In genomic region chr6:124887872-124888580, GRCh38 we compare ENCODE assay signal across 1 cellular context.
TF ChIP-seq lines count a peak whose summit lies in the region.

No MANE protein-coding gene starts in this region.

TF ChIP-seq in K562, 482 proteins besides CTCF, POLR2A, EP300 and RAD21 (continued from another document):
- TF ChIP-seq, protein P1, sequence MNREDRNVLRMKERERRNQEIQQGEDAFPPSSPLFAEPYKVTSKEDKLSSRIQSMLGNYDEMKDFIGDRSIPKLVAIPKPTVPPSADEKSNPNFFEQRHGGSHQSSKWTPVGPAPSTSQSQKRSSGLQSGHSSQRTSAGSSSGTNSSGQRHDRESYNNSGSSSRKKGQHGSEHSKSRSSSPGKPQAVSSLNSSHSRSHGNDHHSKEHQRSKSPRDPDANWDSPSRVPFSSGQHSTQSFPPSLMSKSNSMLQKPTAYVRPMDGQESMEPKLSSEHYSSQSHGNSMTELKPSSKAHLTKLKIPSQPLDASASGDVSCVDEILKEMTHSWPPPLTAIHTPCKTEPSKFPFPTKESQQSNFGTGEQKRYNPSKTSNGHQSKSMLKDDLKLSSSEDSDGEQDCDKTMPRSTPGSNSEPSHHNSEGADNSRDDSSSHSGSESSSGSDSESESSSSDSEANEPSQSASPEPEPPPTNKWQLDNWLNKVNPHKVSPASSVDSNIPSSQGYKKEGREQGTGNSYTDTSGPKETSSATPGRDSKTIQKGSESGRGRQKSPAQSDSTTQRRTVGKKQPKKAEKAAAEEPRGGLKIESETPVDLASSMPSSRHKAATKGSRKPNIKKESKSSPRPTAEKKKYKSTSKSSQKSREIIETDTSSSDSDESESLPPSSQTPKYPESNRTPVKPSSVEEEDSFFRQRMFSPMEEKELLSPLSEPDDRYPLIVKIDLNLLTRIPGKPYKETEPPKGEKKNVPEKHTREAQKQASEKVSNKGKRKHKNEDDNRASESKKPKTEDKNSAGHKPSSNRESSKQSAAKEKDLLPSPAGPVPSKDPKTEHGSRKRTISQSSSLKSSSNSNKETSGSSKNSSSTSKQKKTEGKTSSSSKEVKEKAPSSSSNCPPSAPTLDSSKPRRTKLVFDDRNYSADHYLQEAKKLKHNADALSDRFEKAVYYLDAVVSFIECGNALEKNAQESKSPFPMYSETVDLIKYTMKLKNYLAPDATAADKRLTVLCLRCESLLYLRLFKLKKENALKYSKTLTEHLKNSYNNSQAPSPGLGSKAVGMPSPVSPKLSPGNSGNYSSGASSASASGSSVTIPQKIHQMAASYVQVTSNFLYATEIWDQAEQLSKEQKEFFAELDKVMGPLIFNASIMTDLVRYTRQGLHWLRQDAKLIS (CRISPR knock-in tag; IDR thresholded peaks at IDR 0.05), result no peak
- TF ChIP-seq NELFE (IDR thresholded peaks at IDR 0.05; ENCODE audit: insufficient read depth, insufficient read length) (no peak), HNRNPUL1 (IDR thresholded peaks at IDR 0.05; ENCODE audit: low read length) (no peak), SMARCB1 (IDR thresholded peaks at IDR 0.05; ENCODE audit: insufficient read length, low read depth) (no peak)
